ENCODE assay signal across 24 cellular contexts in the genomic region with DNA sequence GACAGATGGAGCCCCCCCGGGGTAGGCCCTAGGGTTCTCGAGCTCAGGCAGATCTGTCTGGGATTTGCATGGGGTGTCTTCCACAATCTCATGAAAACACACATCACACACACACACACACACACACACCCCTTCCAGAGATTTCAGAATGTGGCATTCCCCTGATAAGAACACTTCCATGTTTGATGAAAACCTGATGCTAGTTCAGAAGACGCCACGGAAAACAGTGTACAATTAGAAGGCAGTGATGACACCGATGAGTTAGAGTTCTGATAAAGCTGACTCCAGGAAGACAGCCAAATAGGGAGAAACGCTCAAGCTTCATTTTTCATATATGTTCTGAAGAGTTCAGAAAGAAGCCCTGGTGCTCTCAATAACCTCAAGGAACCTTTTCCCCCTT.
"Had no signal": no experiment of that assay in that cellular context is flagged by ENCODE, and none has a peak within 500 bp of the region (broad histone marks: within the 10 kb centered on the region; RNA-seq: fewer than 3 reads in every experiment).

No MANE protein-coding gene starts in this region.

- H3K36me3 ChIP-seq: esophagus squamous epithelium, heart right ventricle, lower lobe of right lung, neutrophil, tibial artery had no signal

- H3K4me1 Mint-ChIP-seq: stimulated activated effector memory CD8-positive, alpha-beta T cell treated with anti-CD3 and anti-CD28 coated beads, Interleukin-12 subunit alpha, Interleukin-12 subunit beta, amount 100 ng/mL, for 72 hours had no signal

- H3K4me3 Mint-ChIP-seq: endodermal cell; natural killer cell; neural crest cell; stimulated activated effector memory CD8-positive, alpha-beta T cell treated with anti-CD3 and anti-CD28 coated beads, Interleukin-12 subunit alpha, Interleukin-12 subunit beta, amount 100 ng/mL, for 72 hours; type B pancreatic cell had no signal

- H3K36me3 Mint-ChIP-seq: natural killer cell; stimulated activated effector memory CD8-positive, alpha-beta T cell treated with anti-CD3 and anti-CD28 coated beads, Interleukin-12 subunit alpha, Interleukin-12 subunit beta, amount 100 ng/mL, for 72 hours; type B pancreatic cell had no signal

- H3K79me2 ChIP-seq: parathyroid adenoma had no signal

- H3K27ac ChIP-seq: dorsolateral prefrontal cortex, epithelial cell of prostate, esophagus squamous epithelium, heart right ventricle, lower lobe of right lung, neutrophil, parathyroid adenoma, testis, tibial artery had no signal

- ATAC-seq: heart right ventricle; left ventricle myocardium superior; lower lobe of right lung; natural killer cell; sciatic nerve; stimulated activated effector memory CD8-positive, alpha-beta T cell treated with anti-CD3 and anti-CD28 coated beads, Interleukin-12 subunit alpha, Interleukin-12 subunit beta, amount 100 ng/mL, for 72 hours; stimulated activated naive CD8-positive, alpha-beta T cell treated with anti-CD3 and anti-CD28 coated beads, Interleukin-15, Interleukin-2, amounts not matched to agents 100 U/mL and 50 U/mL, for 24 hours had no signal

- DNase-seq: cerebellar nuclear complex; effector CD8-positive, alpha-beta T cell; endodermal cell; esophagus squamous epithelium; foreskin melanocyte; glutamatergic neuron; heart right ventricle; left ventricle myocardium superior; lower lobe of right lung; natural killer cell; stimulated activated CD4-positive, alpha-beta T cell treated with anti-CD3 and anti-CD28 coated beads, Interleukin-2, amount 100 ng/mL, for 24 hours; stimulated activated CD4-positive, alpha-beta T cell treated with anti-CD3 and anti-CD28 coated beads, Interleukin-4, amount 100 ng/mL, for 24 hours; stimulated activated naive CD8-positive, alpha-beta T cell treated with anti-CD3 and anti-CD28 coated beads, Interleukin-15, Interleukin-2, amounts not matched to agents 100 U/mL and 50 U/mL, for 24 hours; substantia nigra; testis; tibial artery had no signal

- H3K27ac Mint-ChIP-seq: endodermal cell, natural killer cell, type B pancreatic cell had no signal

- H2AFZ ChIP-seq: parathyroid adenoma had no signal

- H3K9me3 Mint-ChIP-seq: natural killer cell; stimulated activated effector memory CD8-positive, alpha-beta T cell treated with anti-CD3 and anti-CD28 coated beads, Interleukin-12 subunit alpha, Interleukin-12 subunit beta, amount 100 ng/mL, for 72 hours had no signal

- H3K4me1 ChIP-seq: parathyroid adenoma had no signal

- H3K9ac ChIP-seq: parathyroid adenoma had no signal

- H3K9me3 ChIP-seq: esophagus squamous epithelium, lower lobe of right lung, neutrophil, testis, tibial artery had no signal

- H3K27me3 ChIP-seq: dorsolateral prefrontal cortex, esophagus squamous epithelium, heart right ventricle, neutrophil, testis had no signal

- H3K4me3 ChIP-seq: dorsolateral prefrontal cortex, esophagus squamous epithelium, heart right ventricle, lower lobe of right lung, testis, tibial artery had no signal
